10 cellular contexts compared by ENCODE assay signal in genomic region chr2:237556773-237557632, GRCh38. TPM values are rescaled to one million over a fixed set of nuclear protein-coding genes. Genes with fewer than 3 reads are reported as not detected.
A peak's percentile ranks its signal among the peaks of the same experiment; 100 is the strongest.
DNase-seq lines count a peak whose midpoint lies in the region; ATAC-seq and TF ChIP-seq lines count a peak whose summit lies in the region.
"Had no signal": no experiment of that assay in that cellular context is flagged by ENCODE, and none has a peak within 500 bp of the region (broad histone marks: within the 10 kb centered on the region; RNA-seq: fewer than 3 reads in every experiment).

No MANE protein-coding gene starts in this region.

- ATAC-seq in GM18502 (IDR thresholded peaks at IDR 0.05; ENCODE audit: poor library complexity, unreplicated experiment) (peak; percentile 93), GM21515 (IDR thresholded peaks at IDR 0.05; ENCODE audit: unreplicated experiment) (peak; percentile 93), HG03457 (IDR thresholded peaks at IDR 0.05; ENCODE audit: unreplicated experiment) (peak; percentile 86), gastroesophageal sphincter (peak; percentile 46)

- 20 to 32% methylated on average over 8 of the region's 11 CpGs for WGBS in gastroesophageal sphincter (ENCODE audit: low coverage in 1 of 2), 2 donors

- TF ChIP-seq CTCF in gastroesophageal sphincter (IDR thresholded peaks at IDR 0.05) = no peak

- DNase-seq in NCI-H146 treated with DMSO at 0.1 percent for 48 hours (lab: John Stamatoyannopoulos, UW; ENCODE audit: unreplicated experiment) (no peak), NCI-H2196 (lab: John Stamatoyannopoulos, UW; ENCODE audit: unreplicated experiment) (no peak), ureter (ENCODE audit: low spot score) (no peak), COR-L47 (lab: John Stamatoyannopoulos, UW) (no peak)
- DNase-seq: esophagus squamous epithelium had no signal

- peak overlapping the region in 3 of 4 donors; percentile 27 to 70 (median 61) for H3K27ac ChIP-seq in gastroesophageal sphincter
- H3K27ac ChIP-seq: esophagus squamous epithelium had no signal

- H3K4me3 ChIP-seq in gastroesophageal sphincter = no peak overlapping the region
- H3K4me3 ChIP-seq: esophagus squamous epithelium had no signal

- peaks cover 0 to 40% (median 8%) of the 10 kb centered on the region in 3 donors for H3K4me1 ChIP-seq in gastroesophageal sphincter

- H3K36me3 ChIP-seq in gastroesophageal sphincter = no peaks in the 10 kb centered on the region

- TF ChIP-seq EP300 in gastroesophageal sphincter (IDR thresholded peaks at IDR 0.05) = no peak

- no peaks in the 10 kb centered on the region for H3K27me3 ChIP-seq in gastroesophageal sphincter
- H3K27me3 ChIP-seq: esophagus squamous epithelium had no signal

- peaks cover 0 to 14% (median 0%) of the 10 kb centered on the region in 3 donors for H3K9me3 ChIP-seq in gastroesophageal sphincter

- TF ChIP-seq POLR2A in gastroesophageal sphincter (IDR thresholded peaks at IDR 0.05) = no peak

RNA-seq across cellular contexts. Expression of gene PRLH, which starts 9.4 kb away (rescaled TPM):
- total RNA-seq in gastroesophageal sphincter (not detected), ureter (not detected)
- total RNA-seq: esophagus squamous epithelium, neural crest cell had no signal

RNA-seq across cellular contexts. Expression of gene RAB17, which starts 33.5 kb away (rescaled TPM):
- total RNA-seq in gastroesophageal sphincter (1 to 10 TPM in 3 of 4 donors, under 1 TPM in 1; 0.81 to 6.7 (median 3.2) TPM), ureter (24.2 TPM)
- total RNA-seq: neural crest cell had no signal
